ENCODE assay signal across 19 cellular contexts in the genomic region with DNA sequence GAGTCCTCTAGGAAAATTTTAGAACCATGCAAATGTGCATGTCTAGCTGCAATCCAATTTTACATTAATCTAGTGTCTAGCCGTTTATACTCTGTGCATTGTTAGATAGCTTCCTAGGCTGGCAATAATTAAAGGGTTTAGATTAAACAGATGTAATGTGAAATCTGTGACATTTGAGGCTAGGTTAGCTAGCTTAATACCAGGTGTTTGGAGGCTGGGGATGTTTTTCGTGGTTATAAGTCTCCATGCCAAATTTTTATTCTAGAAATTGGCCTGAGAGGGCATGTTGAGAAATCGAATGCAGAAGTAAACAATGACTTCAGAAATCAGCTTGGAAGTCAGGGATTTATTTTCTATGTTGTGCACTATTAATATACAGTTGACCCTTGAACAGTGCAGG.
DNase-seq lines count a peak whose midpoint lies in the region; ATAC-seq and TF ChIP-seq lines count a peak whose summit lies in the region.
"Had no signal": no experiment of that assay in that cellular context is flagged by ENCODE, and none has a peak within 500 bp of the region (broad histone marks: within the 10 kb centered on the region; RNA-seq: fewer than 3 reads in every experiment).

No MANE protein-coding gene starts in this region.

- ATAC-seq in left lobe of liver (peak; percentile 76), GM21576 (IDR thresholded peaks at IDR 0.05; ENCODE audit: unreplicated experiment) (no peak)
- ATAC-seq: activated CD8-positive, alpha-beta memory T cell treated with anti-CD3 and anti-CD28 coated beads, Interleukin-2, amount 10 ng/mL, durations not matched to agents 7 days and 5 days; K562; natural killer cell; stimulated activated naive B cell treated with anti-CD40 and anti-IgM and Interleukin-4, amounts not matched to agents 10 μg/mL and 1 μg/mL and 100 μg/mL, for 72 hours had no signal

- TF ChIP-seq CTCF in AG09319 (IDR thresholded peaks at IDR 0.05; ENCODE audit: low read depth, low read length), result no peak

- DNase-seq in AG09319 (ENCODE audit: extremely low read depth, low read depth), result peak; percentile 70
- peak; percentile 75 for DNase-seq in DMS79 treated with DMSO at 0.1 percent for 48 hours (lab: John Stamatoyannopoulos, UW)
- DNase-seq in amniotic epithelial cell (ENCODE audit: low read depth), result peak; percentile 23
- DNase-seq in left lobe of liver (ENCODE audit: low spot score), result no peak
- no peak for DNase-seq in NCI-H446 (lab: John Stamatoyannopoulos, UW)
- DNase-seq in NCI-H187 treated with DMSO at 0.1 percent for 48 hours (lab: John Stamatoyannopoulos, UW), result no peak
- DNase-seq in AG08395 (ENCODE audit: low spot score), result no peak
- DNase-seq: activated CD4-positive, alpha-beta T cell treated with anti-CD3 and anti-CD28 coated beads, Interleukin-2, amount 50 U/mL, for 1 hour; activated CD8-positive, alpha-beta memory T cell treated with anti-CD3 and anti-CD28 coated beads, Interleukin-2, amount 10 ng/mL, durations not matched to agents 7 days and 5 days; activated naive CD4-positive, alpha-beta T cell treated with anti-CD3 and anti-CD28 coated beads, Interleukin-2, amount 10 ng/mL, durations not matched to agents 7 days and 5 days; dermis blood vessel endothelial cell; MM.1S; natural killer cell; NCI-H1694; NCI-H774; stimulated activated CD4-positive, alpha-beta T cell treated with anti-CD3 and anti-CD28 coated beads, Interleukin-4, amount 100 ng/mL, for 24 hours; stimulated activated naive B cell treated with anti-CD40 and anti-IgM and Interleukin-4, amounts not matched to agents 10 μg/mL and 1 μg/mL and 100 μg/mL, for 72 hours had no signal

Comparison
In these comparisons a context has a peak if more than half of its experiments do, and no peak if none do; other contexts are left out.
1. DNase-seq: peak in AG09319 (single experiment), DMS79 treated with DMSO at 0.1 percent for 48 hours (single experiment) and amniotic epithelial cell (single experiment); none in left lobe of liver (single experiment), NCI-H446 (0 of 2), NCI-H187 treated with DMSO at 0.1 percent for 48 hours (single experiment) and AG08395 (single experiment).